Comparison of ENCODE assay signal across 28 cellular contexts in genomic region chr9:70135176-70135575, GRCh38.
DNase-seq lines count a peak whose midpoint lies in the region; ATAC-seq, FAIRE-seq and TF ChIP-seq lines count a peak whose summit lies in the region.
"Had no signal": no experiment of that assay in that cellular context is flagged by ENCODE, and none has a peak within 500 bp of the region (broad histone marks: within the 10 kb centered on the region; RNA-seq: fewer than 3 reads in every experiment).

No MANE protein-coding gene starts in this region.

- no peaks in the 10 kb centered on the region for H3K9me3 Mint-ChIP-seq in chondrocyte (ENCODE audit: low read depth)
- H3K9me3 Mint-ChIP-seq in glutamatergic neuron (ENCODE audit: unreplicated experiment), result no peaks in the 10 kb centered on the region
- H3K9me3 Mint-ChIP-seq: IgD-negative memory B cell; stimulated activated naive CD8-positive, alpha-beta T cell treated with anti-CD3 and anti-CD28 coated beads, Interleukin-15, Interleukin-2, amounts not matched to agents 100 ng/mL and 50 ng/mL, for 24 hours had no signal

- DNase-seq in AG09309 (ENCODE audit: low read depth), result no peak
- no peak for DNase-seq in IMR-90
- DNase-seq in chondrocyte (ENCODE audit: low spot score), result no peak
- no peak for DNase-seq in osteoblast (ENCODE audit: insufficient read length, low spot score, missing footprints)
- no peak for DNase-seq in kidney
- DNase-seq in glutamatergic neuron, result no peak
- DNase-seq in 8988T, result no peak
- no peak for DNase-seq in testis
- DNase-seq: activated CD4-positive, CD25-positive, alpha-beta regulatory T cell; activated CD8-positive, alpha-beta memory T cell treated with anti-CD3 and anti-CD28 coated beads, Interleukin-2, amount 10 ng/mL, durations not matched to agents 7 days and 5 days; activated naive CD4-positive, alpha-beta T cell treated with Interleukin-2 at 50 U/mL for 16 hours; activated T-cell treated with anti-CD3 and anti-CD28 coated beads, Interleukin-2, amount 50 U/mL, for 48 hours; DMS79 treated with DMSO at 0.1 percent for 48 hours; effector CD4-positive, alpha-beta T cell; foreskin melanocyte; hypothalamus; immature natural killer cell; NCI-H1105; NCI-H187 treated with DMSO at 0.1 percent for 48 hours; NCI-H524 treated with DMSO at 0.1 percent for 48 hours; SHP77 treated with DMSO at 0.1 percent for 48 hours; thyroid gland had no signal

- no peak overlapping the region for H4K91ac ChIP-seq in IMR-90 (ENCODE audit: insufficient read depth, low read depth, low read length)

- dilution Hi-C loops in IMR-90 (cut with HindIII; ENCODE audit: low sequenced_read_pairs, unreplicated experiment), result no loop called here

- H3K23ac ChIP-seq in IMR-90 (ENCODE audit: low read depth, low read length), result no peak overlapping the region

- no peak overlapping the region for H3K56ac ChIP-seq in IMR-90 (ENCODE audit: extremely low read depth, insufficient read depth, low read length)

- no peak overlapping the region for H2BK15ac ChIP-seq in IMR-90 (ENCODE audit: low read depth, low read length)

- peak; percentile 41; the same call in 1 of the 2 replicates for TF ChIP-seq RAD21 in IMR-90 (IDR thresholded peaks at IDR 0.05; ENCODE audit: low read length)

- FAIRE-seq in kidney (lab: Jason Lieb, UNC), result no peak
- FAIRE-seq: GM18507 had no signal

- H3K27me3 ChIP-seq in IMR-90 (ENCODE audit: control insufficient read depth, insufficient read depth, low read length), result no peaks in the 10 kb centered on the region
- H3K27me3 ChIP-seq in osteoblast (ENCODE audit: insufficient read depth, low read length), result no peaks in the 10 kb centered on the region
- no peaks in the 10 kb centered on the region for H3K27me3 ChIP-seq in testis
- H3K27me3 ChIP-seq: BLaER1, thyroid gland, vagina had no signal

- TF ChIP-seq CTCF in AG09309 (IDR thresholded peaks at IDR 0.05; ENCODE audit: control insufficient read depth, insufficient read depth, low read depth, low read length, missing control alignments) (peak; percentile 29), IMR-90 (conservative IDR thresholded peaks at IDR 0.05; ENCODE audit: low read depth, low read length) (peak; percentile 32; the same call in 1 of the 2 replicates), chondrocyte (IDR thresholded peaks at IDR 0.05) (peak; percentile 58), osteoblast (IDR thresholded peaks at IDR 0.05; ENCODE audit: extremely low read depth, low read depth, low read length) (peak; percentile 33), kidney (IDR thresholded peaks at IDR 0.05; ENCODE audit: borderline replicate concordance, extremely low read depth, insufficient read depth) (no peak), glutamatergic neuron (IDR thresholded peaks at IDR 0.05; ENCODE audit: partially characterized antibody, unreplicated experiment) (no peak), testis (IDR thresholded peaks at IDR 0.05) (no peak)

- no peak overlapping the region for H3K14ac ChIP-seq in IMR-90 (replicated peaks; ENCODE audit: low read depth, low read length)

- CTCF ChIA-PET in IMR-90 (lab: Yijun Ruan, JAX), result interaction anchor here (0.8 kb wide), 1 partner anchor 171 kb away, joined by 3 read pairs; no protein-coding TSS in a partner anchor

- POLR2A ChIA-PET in IMR-90 (lab: Charles Lee; ENCODE audit: unreplicated experiment), result no interaction called here

- in situ Hi-C loops in IMR-90 (cut with MboI; ENCODE audit: low sequenced_read_pairs), result no loop called here

- H3K4me1 Mint-ChIP-seq in chondrocyte (ENCODE audit: low read depth), result peaks cover 81% of the 10 kb centered on the region
- peaks cover 5% of the 10 kb centered on the region for H3K4me1 Mint-ChIP-seq in glutamatergic neuron (ENCODE audit: low read depth, unreplicated experiment)
- H3K4me1 Mint-ChIP-seq: activated CD8-positive, alpha-beta memory T cell treated with anti-CD3 and anti-CD28 coated beads, Interleukin-2, amount 10 ng/mL, durations not matched to agents 7 days and 5 days; immature natural killer cell had no signal

- no peak overlapping the region for H4K8ac ChIP-seq in IMR-90 (ENCODE audit: low read depth in 2 of 2, low read length in 2 of 2)

- H2AFZ ChIP-seq in IMR-90 (replicated peaks; ENCODE audit: low read length, poor library complexity) (no peak overlapping the region), osteoblast (ENCODE audit: low read length) (no peak overlapping the region)

- BruUV-seq in IMR-90 (replicated peaks; lab: Mats Ljungman, UMichigan), result no TSS peak

- H4K20me1 ChIP-seq in IMR-90 (ENCODE audit: insufficient read depth, low read length), result no peaks in the 10 kb centered on the region
- no peaks in the 10 kb centered on the region for H4K20me1 ChIP-seq in osteoblast (ENCODE audit: insufficient read depth, low read length)
- H4K20me1 ChIP-seq: BLaER1 had no signal

- peak; percentile 35; the same call in 1 of the 2 replicates for ATAC-seq in IMR-90 (ENCODE audit: low read depth)
- ATAC-seq: activated CD8-positive, alpha-beta memory T cell treated with anti-CD3 and anti-CD28 coated beads, Interleukin-2, amount 10 ng/mL, durations not matched to agents 7 days and 5 days had no signal

- H2AK5ac ChIP-seq in IMR-90 (ENCODE audit: low read depth, low read length), result peak overlapping the region; percentile 33; the same call in 1 of the 2 replicates

- H3K4me2 ChIP-seq in IMR-90 (ENCODE audit: low read depth, low read length) (no peak overlapping the region), osteoblast (ENCODE audit: insufficient read depth, low read length) (no peak overlapping the region)
- H3K4me2 ChIP-seq: BLaER1 had no signal

- H3K36me3 Mint-ChIP-seq in chondrocyte (ENCODE audit: low read depth) (peaks cover 17% of the 10 kb centered on the region), glutamatergic neuron (ENCODE audit: unreplicated experiment) (no peaks in the 10 kb centered on the region)
- H3K36me3 Mint-ChIP-seq: activated CD8-positive, alpha-beta memory T cell treated with anti-CD3 and anti-CD28 coated beads, Interleukin-2, amount 10 ng/mL, durations not matched to agents 7 days and 5 days; IgD-negative memory B cell; immature natural killer cell had no signal

- H3K79me2 ChIP-seq in osteoblast (ENCODE audit: insufficient read depth, low read length), result no peaks in the 10 kb centered on the region

- H3K4me3 ChIP-seq in AG09309 (ENCODE audit: control insufficient read depth, low read depth, low read length), result no peak overlapping the region
- H3K4me3 ChIP-seq in IMR-90 (ENCODE audit: insufficient read depth, low read depth, low read length), result no peak overlapping the region
- H3K4me3 ChIP-seq in osteoblast (ENCODE audit: insufficient read depth, low read length), result no peak overlapping the region
- no peak overlapping the region for H3K4me3 ChIP-seq in kidney (ENCODE audit: low read length in 2 of 2)
- no peak overlapping the region for H3K4me3 ChIP-seq in testis
- H3K4me3 ChIP-seq: BLaER1, prostate gland, thyroid gland, vagina had no signal

- TF ChIP-seq POLR2A in IMR-90 (IDR thresholded peaks at IDR 0.05; ENCODE audit: low read depth, low read length) (no peak), testis (IDR thresholded peaks at IDR 0.05) (no peak)

- H3K9me1 ChIP-seq in IMR-90 (ENCODE audit: insufficient read depth, low read length), result no peaks in the 10 kb centered on the region; the same call in 1 of the 2 replicates

- H3K9me3 ChIP-seq in IMR-90 (ENCODE audit: control insufficient read depth, insufficient read depth, low read length) (no peaks in the 10 kb centered on the region), osteoblast (ENCODE audit: low read depth, low read length) (no peaks in the 10 kb centered on the region), kidney (ENCODE audit: control insufficient read depth in 1 of 2, low read length in 2 of 2) (no peaks in the 10 kb centered on the region), testis (no peaks in the 10 kb centered on the region)
- H3K9me3 ChIP-seq: BLaER1, prostate gland, thyroid gland, vagina had no signal

- intact Hi-C loops in IMR-90 (cut with micrococcal nuclease), result no loop called here
- intact Hi-C loops in kidney (cut with DNase I), result no loop called here
- intact Hi-C loops in testis (cut with DNase I; ENCODE audit: low total_unique reads), result no loop called here

- H3K27ac ChIP-seq in IMR-90 (ENCODE audit: insufficient read depth, low read length), result no peak overlapping the region
- H3K27ac ChIP-seq in osteoblast (ENCODE audit: low read depth, low read length), result peak overlapping the region; percentile 64
- no peak overlapping the region for H3K27ac ChIP-seq in kidney (ENCODE audit: low read depth in 2 of 2, low read length in 2 of 2)
- no peak overlapping the region for H3K27ac ChIP-seq in testis
- H3K27ac ChIP-seq: BLaER1, prostate gland, thyroid gland, vagina had no signal

- H2BK20ac ChIP-seq in IMR-90 (ENCODE audit: low read depth, low read length), result no peak overlapping the region

- no peak overlapping the region for H3K9ac ChIP-seq in IMR-90 (ENCODE audit: low read depth, low read length)
- no peak overlapping the region for H3K9ac ChIP-seq in kidney (ENCODE audit: low read length in 2 of 2)
- H3K9ac ChIP-seq: BLaER1 had no signal

- H2AK9ac ChIP-seq in IMR-90 (replicated peaks; ENCODE audit: low read depth, low read length, poor library complexity), result no peak overlapping the region

- H3K36me3 ChIP-seq in IMR-90 (ENCODE audit: control insufficient read depth, insufficient read depth, low read length), result no peaks in the 10 kb centered on the region
- H3K36me3 ChIP-seq in osteoblast (ENCODE audit: insufficient read depth, low read length), result no peaks in the 10 kb centered on the region
- no peaks in the 10 kb centered on the region for H3K36me3 ChIP-seq in kidney (ENCODE audit: control insufficient read depth in 1 of 2, insufficient read depth in 2 of 2, low read length in 2 of 2)
- no peaks in the 10 kb centered on the region for H3K36me3 ChIP-seq in testis (ENCODE audit: low read depth, missing control alignments)
- H3K36me3 ChIP-seq: BLaER1, prostate gland, thyroid gland, vagina had no signal

- peak overlapping the region; percentile 93 for H3K27ac Mint-ChIP-seq in chondrocyte (ENCODE audit: unreplicated experiment)
- no peak overlapping the region for H3K27ac Mint-ChIP-seq in glutamatergic neuron (ENCODE audit: unreplicated experiment)
- H3K27ac Mint-ChIP-seq: activated CD8-positive, alpha-beta memory T cell treated with anti-CD3 and anti-CD28 coated beads, Interleukin-2, amount 10 ng/mL, durations not matched to agents 7 days and 5 days; IgD-negative memory B cell; immature natural killer cell; stimulated activated naive CD8-positive, alpha-beta T cell treated with anti-CD3 and anti-CD28 coated beads, Interleukin-15, Interleukin-2, amounts not matched to agents 100 ng/mL and 50 ng/mL, for 24 hours had no signal

- no peak overlapping the region for H3K4ac ChIP-seq in IMR-90 (ENCODE audit: low read depth, low read length)

- no peak overlapping the region for H4K5ac ChIP-seq in IMR-90 (ENCODE audit: low read depth, low read length)

- no peak overlapping the region for H3K18ac ChIP-seq in IMR-90 (ENCODE audit: low read depth, low read length)

- H3K79me1 ChIP-seq in IMR-90 (ENCODE audit: low read depth in 1 of 2, low read length in 2 of 2), result no peaks in the 10 kb centered on the region

- H3K27me3 Mint-ChIP-seq in chondrocyte (ENCODE audit: low read depth) (no peaks in the 10 kb centered on the region), glutamatergic neuron (ENCODE audit: unreplicated experiment) (no peaks in the 10 kb centered on the region)
- H3K27me3 Mint-ChIP-seq: IgD-negative memory B cell; stimulated activated naive CD8-positive, alpha-beta T cell treated with anti-CD3 and anti-CD28 coated beads, Interleukin-15, Interleukin-2, amounts not matched to agents 100 ng/mL and 50 ng/mL, for 24 hours had no signal

- H2BK120ac ChIP-seq in IMR-90 (ENCODE audit: low read depth, low read length), result no peak overlapping the region

- H3K4me3 Mint-ChIP-seq in chondrocyte (ENCODE audit: unreplicated experiment) (no peak overlapping the region), glutamatergic neuron (ENCODE audit: unreplicated experiment) (no peak overlapping the region)
- H3K4me3 Mint-ChIP-seq: activated CD8-positive, alpha-beta memory T cell treated with anti-CD3 and anti-CD28 coated beads, Interleukin-2, amount 10 ng/mL, durations not matched to agents 7 days and 5 days; IgD-negative memory B cell; immature natural killer cell; stimulated activated naive CD8-positive, alpha-beta T cell treated with anti-CD3 and anti-CD28 coated beads, Interleukin-15, Interleukin-2, amounts not matched to agents 100 ng/mL and 50 ng/mL, for 24 hours had no signal

- H3K4me1 ChIP-seq in IMR-90 (ENCODE audit: control insufficient read depth, insufficient read depth, low read length) (peaks cover 6% of the 10 kb centered on the region), osteoblast (ENCODE audit: insufficient read depth, low read length) (peaks cover 52% of the 10 kb centered on the region), kidney (ENCODE audit: control insufficient read depth in 1 of 2, insufficient read depth in 1 of 2, low read depth in 1 of 2, low read length in 2 of 2) (no peaks in the 10 kb centered on the region), testis (no peaks in the 10 kb centered on the region)
- H3K4me1 ChIP-seq: BLaER1, prostate gland, vagina had no signal

- no peak overlapping the region for H2BK5ac ChIP-seq in IMR-90 (ENCODE audit: low read depth, low read length, poor library complexity, severe bottlenecking)

Comparison
In these comparisons a context has a peak if more than half of its experiments do, and no peak if none do; other contexts are left out.
1. CTCF ChIP-seq: peak in AG09309 (single experiment), IMR-90 (single experiment), chondrocyte (single experiment) and osteoblast (single experiment); none in kidney (single experiment), glutamatergic neuron (single experiment) and testis (0 of 3).